8 cellular contexts compared by ENCODE assay signal in the genomic region with DNA sequence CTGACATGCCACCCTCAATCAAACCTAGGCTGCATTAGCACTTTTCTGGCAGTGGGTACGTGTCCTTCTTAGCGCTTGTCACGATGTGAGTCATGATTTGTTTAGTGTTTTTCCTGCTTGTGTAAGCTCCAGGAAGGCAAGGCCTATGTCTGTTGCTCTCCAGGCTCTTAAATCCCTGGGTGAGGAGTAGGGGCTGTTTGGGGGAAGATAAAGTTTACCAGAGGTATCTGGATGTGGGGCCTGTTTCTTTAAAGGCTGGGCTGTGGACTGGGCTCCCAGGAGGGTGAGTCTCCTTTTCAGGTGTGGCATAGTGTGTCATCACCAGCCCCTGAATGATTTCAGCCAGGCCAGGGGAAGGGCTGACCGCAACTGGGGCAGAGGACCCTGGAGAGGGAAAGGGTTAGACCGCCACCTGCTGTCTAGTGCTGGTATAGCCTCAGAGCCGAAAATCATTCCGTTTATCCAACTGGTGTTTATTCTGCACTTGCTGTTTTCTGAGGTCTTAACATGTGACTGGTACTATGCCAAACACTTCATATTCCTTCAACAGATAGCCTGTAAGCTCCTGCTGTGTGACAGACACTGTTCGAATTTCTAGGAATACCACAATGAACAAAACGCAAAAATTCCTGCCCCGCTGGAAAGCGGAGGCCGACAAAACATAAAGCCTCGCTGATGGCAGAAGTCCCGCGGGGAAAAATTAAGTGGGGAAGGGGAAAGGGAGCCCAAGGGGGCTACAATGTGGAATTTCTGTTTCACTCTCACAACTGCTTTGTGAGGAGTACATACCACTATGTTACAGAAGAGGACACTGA. TPM values are rescaled to one million over a fixed set of nuclear protein-coding genes. Genes with fewer than 3 reads are reported as not detected.
A peak's percentile ranks its signal among the peaks of the same experiment; 100 is the strongest.
DNase-seq lines count a peak whose midpoint lies in the region; ATAC-seq and TF ChIP-seq lines count a peak whose summit lies in the region.

No MANE protein-coding gene starts in this region.

- DNase-seq in NCI-H146 (lab: John Stamatoyannopoulos, UW) (peak; percentile 7), NCI-H146 treated with DMSO at 0.1 percent for 48 hours (lab: John Stamatoyannopoulos, UW; ENCODE audit: unreplicated experiment) (no peak), M059J (ENCODE audit: low read depth) (peak; percentile 93), SW 1271 (lab: John Stamatoyannopoulos, UW) (peak; percentile 65 to 73), adipocyte (ENCODE audit: low read depth) (peak; percentile 88), left ventricle myocardium inferior (peak; percentile 49), retina (peak; percentile 88)

- H3K27me3 ChIP-seq in adipocyte (replicated peaks; ENCODE audit: control insufficient read depth, insufficient read depth, low read length) (no peaks in the 10 kb centered on the region), left ventricle myocardium inferior (ENCODE audit: low read depth) (peaks cover 36% of the 10 kb centered on the region)

- H3K9ac ChIP-seq in adipocyte (ENCODE audit: low read length), result no peak overlapping the region

- no peaks in the 10 kb centered on the region for H3K9me3 ChIP-seq in adipocyte (ENCODE audit: control insufficient read depth, low read length)
- H3K9me3 ChIP-seq in left ventricle myocardium inferior (replicated peaks), result no peaks in the 10 kb centered on the region

- intact Hi-C loops in left ventricle myocardium inferior (cut with micrococcal nuclease), result loop anchor here (5.0 kb wide), 1 partner anchor 235 kb away; no protein-coding TSS in a partner anchor

- H3K27ac ChIP-seq in left ventricle myocardium inferior (replicated peaks), result no peak overlapping the region

- ATAC-seq in HG02884 (IDR thresholded peaks at IDR 0.05; ENCODE audit: unreplicated experiment), result no peak

- peak; percentile 97 for TF ChIP-seq CTCF in left ventricle myocardium inferior (IDR thresholded peaks at IDR 0.05; ENCODE audit: borderline replicate concordance)

- H3K4me1 ChIP-seq in adipocyte (ENCODE audit: control insufficient read depth, insufficient read depth, low read length), result peaks cover 9% of the 10 kb centered on the region
- no peaks in the 10 kb centered on the region for H3K4me1 ChIP-seq in left ventricle myocardium inferior

- H3K36me3 ChIP-seq in adipocyte (ENCODE audit: control insufficient read depth, insufficient read depth, low read length, severe bottlenecking) (peaks cover 16% of the 10 kb centered on the region), left ventricle myocardium inferior (no peaks in the 10 kb centered on the region)

- H3K4me3 ChIP-seq in adipocyte (ENCODE audit: low read length) (no peak overlapping the region), left ventricle myocardium inferior (no peak overlapping the region)

RNA-seq across cellular contexts. Expression of a gene that starts 9.7 kb away (rescaled TPM):
- 134 and 164 TPM in 2 replicates for total RNA-seq in M059J (2014; rRNA removed; shearing (Covaris generic))
- total RNA-seq in left ventricle myocardium inferior, result 1.6 TPM

RNA-seq across cellular contexts. Expression of a gene that starts 49.8 kb away (rescaled TPM):
- 0.89 and 2.7 TPM in 2 replicates for total RNA-seq in M059J (2014; rRNA removed; shearing (Covaris generic))
- 4,737 TPM for total RNA-seq in left ventricle myocardium inferior

Comparison
In these comparisons a context has a peak if more than half of its experiments do, and no peak if none do; other contexts are left out.
1. RNA of a gene that starts 9.7 kb away (total RNA-seq): 134 to 164 TPM in M059J; 1.6 TPM in left ventricle myocardium inferior (single experiment); every median in the first group is over 10 times any median in the second.
2. RNA of a gene that starts 49.8 kb away (total RNA-seq): 4,737 TPM in left ventricle myocardium inferior (single experiment); 0.89 to 2.7 TPM in M059J; every median in the first group is over 1,000 times any median in the second.